ENCODE assay signal across 17 cellular contexts in the genomic region with DNA sequence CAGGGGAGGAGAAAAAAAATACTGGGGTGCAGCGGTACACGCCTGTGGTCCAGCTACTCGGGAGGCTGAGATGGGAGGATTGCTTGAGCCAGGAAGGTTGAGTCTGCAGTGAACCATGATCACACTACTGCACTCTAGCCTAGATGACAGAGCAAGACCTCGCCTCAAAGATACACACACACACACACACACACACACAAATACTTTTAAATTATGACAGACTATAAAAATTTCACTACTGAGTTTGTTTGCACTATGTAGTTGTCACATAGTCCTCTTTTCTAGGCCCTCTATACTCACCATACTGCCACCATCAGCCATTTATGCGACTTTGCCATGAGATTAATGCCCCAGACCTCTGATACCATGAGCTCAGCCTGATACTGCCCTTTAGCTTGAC.
A peak's percentile ranks its signal among the peaks of the same experiment; 100 is the strongest.
DNase-seq lines count a peak whose midpoint lies in the region; ATAC-seq and TF ChIP-seq lines count a peak whose summit lies in the region.
"Had no signal": no experiment of that assay in that cellular context is flagged by ENCODE, and none has a peak within 500 bp of the region (broad histone marks: within the 10 kb centered on the region; RNA-seq: fewer than 3 reads in every experiment).

No MANE protein-coding gene starts in this region.

- H3K4me3 Mint-ChIP-seq in activated naive CD8-positive, alpha-beta T cell = no peak overlapping the region
- H3K4me3 Mint-ChIP-seq in activated naive CD8-positive, alpha-beta T cell treated with anti-CD3 and anti-CD28 coated beads, Interleukin-2, amount 50 U/mL, for 24 hours = no peak overlapping the region
- H3K4me3 Mint-ChIP-seq in T-cell = no peak overlapping the region
- no peak overlapping the region for H3K4me3 Mint-ChIP-seq in memory B cell

- no peak overlapping the region for H3K4me3 ChIP-seq in uterus
- H3K4me3 ChIP-seq: hepatocyte, lower lobe of right lung, Peyer's patch had no signal

- H3K4me1 Mint-ChIP-seq in activated naive CD8-positive, alpha-beta T cell (ENCODE audit: low read depth) = peaks cover 56% of the 10 kb centered on the region
- H3K4me1 Mint-ChIP-seq in activated naive CD8-positive, alpha-beta T cell treated with anti-CD3 and anti-CD28 coated beads, Interleukin-2, amount 50 U/mL, for 24 hours = peaks cover 53% of the 10 kb centered on the region
- H3K4me1 Mint-ChIP-seq in T-cell (peaks cover 55 to 56% (median 56%) of the 10 kb centered on the region in 3 donors), memory B cell (peaks cover 18% of the 10 kb centered on the region)

- ATAC-seq in activated naive CD8-positive, alpha-beta T cell treated with anti-CD3 and anti-CD28 coated beads, Interleukin-2, amount 50 U/mL, for 24 hours = no peak
- ATAC-seq in T-cell (replicated peaks in 1 of 4) (no peak), memory B cell (ENCODE audit: low read depth) (no peak), HG03139 (IDR thresholded peaks at IDR 0.05; ENCODE audit: unreplicated experiment) (no peak)
- ATAC-seq: lower lobe of right lung had no signal

- TF ChIP-seq POLR2A in uterus (IDR thresholded peaks at IDR 0.05) = no peak

- H3K27me3 Mint-ChIP-seq in activated naive CD8-positive, alpha-beta T cell = no peaks in the 10 kb centered on the region
- no peaks in the 10 kb centered on the region for H3K27me3 Mint-ChIP-seq in activated naive CD8-positive, alpha-beta T cell treated with anti-CD3 and anti-CD28 coated beads, Interleukin-2, amount 50 U/mL, for 24 hours
- H3K27me3 Mint-ChIP-seq in T-cell = no peaks in the 10 kb centered on the region
- H3K27me3 Mint-ChIP-seq in memory B cell = no peaks in the 10 kb centered on the region

- CTCF ChIA-PET in T-cell (lab: Charles Lee) = interaction anchor here in 1 of 2 donors (0.6 to 4.3 kb wide), 3 partner anchors 50 to 119 kb away, joined by 3 to 41 read pairs (median 5); no protein-coding TSS in a partner anchor

- peaks cover 3% of the 10 kb centered on the region for H3K36me3 Mint-ChIP-seq in activated naive CD8-positive, alpha-beta T cell
- peaks cover 9% of the 10 kb centered on the region for H3K36me3 Mint-ChIP-seq in activated naive CD8-positive, alpha-beta T cell treated with anti-CD3 and anti-CD28 coated beads, Interleukin-2, amount 50 U/mL, for 24 hours (ENCODE audit: low read depth)
- H3K36me3 Mint-ChIP-seq in T-cell = peaks cover 10% of the 10 kb centered on the region
- no peaks in the 10 kb centered on the region for H3K36me3 Mint-ChIP-seq in memory B cell

- H3K4me1 ChIP-seq in uterus = peaks cover 0 to 9% of the 10 kb centered on the region in 2 donors

- no peak for TF ChIP-seq CTCF in uterus (IDR thresholded peaks at IDR 0.05)

- intact Hi-C loops in uterus (cut with DNase I; ENCODE audit: low total_unique reads) = loop anchor here (10.0 kb wide), 1 partner anchor 118 kb away; no protein-coding TSS in a partner anchor

- H3K27ac ChIP-seq in uterus = peak overlapping the region; percentile 80 to 82
- H3K27ac ChIP-seq: lower lobe of right lung, Peyer's patch had no signal

- POLR2A ChIA-PET in T-cell (lab: Charles Lee) = interaction anchor here in 1 of 2 donors (0.6 to 0.7 kb wide), 2 partner anchors 23 to 1465 kb away, joined by 4 read pairs; no protein-coding TSS in a partner anchor

- no peaks in the 10 kb centered on the region for H3K27me3 ChIP-seq in uterus
- H3K27me3 ChIP-seq: hepatocyte, Peyer's patch had no signal

- H3K9me3 Mint-ChIP-seq in activated naive CD8-positive, alpha-beta T cell (ENCODE audit: low read depth) = no peaks in the 10 kb centered on the region
- H3K9me3 Mint-ChIP-seq in activated naive CD8-positive, alpha-beta T cell treated with anti-CD3 and anti-CD28 coated beads, Interleukin-2, amount 50 U/mL, for 24 hours = no peaks in the 10 kb centered on the region
- H3K9me3 Mint-ChIP-seq in T-cell (no peaks in the 10 kb centered on the region), memory B cell (no peaks in the 10 kb centered on the region)

- DNase-seq in activated naive CD8-positive, alpha-beta T cell treated with anti-CD3 and anti-CD28 coated beads, Interleukin-2, amount 50 U/mL, for 24 hours = no peak
- DNase-seq in T-cell (no peak), memory B cell (ENCODE audit: low spot score in 2 of 2) (no peak), uterus (no peak), DMS53 (lab: John Stamatoyannopoulos, UW) (no peak), T-helper 2 cell (no peak)
- DNase-seq: activated CD4-positive, CD25-positive, alpha-beta regulatory T cell; H7; lower lobe of right lung; NCI-H1048; NCI-H2029; NCI-H345; Peyer's patch; stimulated activated CD8-positive, alpha-beta memory T cell treated with anti-CD3 and anti-CD28 coated beads, Interleukin-4, amount 100 ng/mL, for 48 hours had no signal

- H3K9me3 ChIP-seq in uterus = no peaks in the 10 kb centered on the region
- H3K9me3 ChIP-seq: lower lobe of right lung, Peyer's patch had no signal

- peak overlapping the region; percentile 35 for H3K27ac Mint-ChIP-seq in activated naive CD8-positive, alpha-beta T cell
- no peak overlapping the region for H3K27ac Mint-ChIP-seq in activated naive CD8-positive, alpha-beta T cell treated with anti-CD3 and anti-CD28 coated beads, Interleukin-2, amount 50 U/mL, for 24 hours
- H3K27ac Mint-ChIP-seq in T-cell (peak overlapping the region; percentile 45 to 76), memory B cell (peak overlapping the region; percentile 60)

- no peaks in the 10 kb centered on the region for H3K36me3 ChIP-seq in uterus
- H3K36me3 ChIP-seq: lower lobe of right lung, Peyer's patch had no signal
